1 cellular context compared by ENCODE assay signal in genomic region chr16:12565423-12565822, GRCh38.
TF ChIP-seq lines count a peak whose summit lies in the region.

No MANE protein-coding gene starts in this region.

TF ChIP-seq in WTC11, 78 proteins besides CTCF, POLR2A, EP300 and RAD21 (continued from another document):
- TF ChIP-seq E2F5 (CRISPR knock-in tag; IDR thresholded peaks at IDR 0.05), result no peak
- TF ChIP-seq FOXP4 (CRISPR knock-in tag; IDR thresholded peaks at IDR 0.05), result no peak
- TF ChIP-seq FOXJ3 (CRISPR knock-in tag; IDR thresholded peaks at IDR 0.05; ENCODE audit: borderline replicate concordance), result no peak
- no peak for TF ChIP-seq EMX1 (CRISPR knock-in tag; IDR thresholded peaks at IDR 0.05)
- TF ChIP-seq NR1H2 (CRISPR knock-in tag; IDR thresholded peaks at IDR 0.05), result no peak
- no peak for TF ChIP-seq ZNF671 (CRISPR knock-in tag; IDR thresholded peaks at IDR 0.05)
- no peak for TF ChIP-seq NR2C2 (CRISPR knock-in tag; IDR thresholded peaks at IDR 0.05)
